8 cellular contexts compared by ENCODE assay signal in the genomic region with DNA sequence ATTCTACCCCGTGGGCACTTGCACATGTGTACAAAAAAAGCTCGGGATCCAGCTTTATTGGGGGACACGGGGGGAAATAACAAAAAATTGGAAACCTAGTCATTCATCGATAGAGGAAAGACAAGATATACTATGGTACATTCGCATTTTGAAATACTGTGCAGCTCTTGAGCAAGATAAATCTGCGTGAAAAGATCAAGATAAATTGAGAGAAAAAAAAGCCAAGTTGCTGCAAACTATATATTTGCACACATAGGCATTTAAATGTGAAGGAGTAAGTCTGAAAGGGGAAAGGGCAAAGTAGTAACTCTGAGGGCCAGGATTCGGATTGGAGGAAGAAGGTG. TPM values are rescaled to one million over a fixed set of nuclear protein-coding genes. Genes with fewer than 3 reads are reported as not detected.
A peak's percentile ranks its signal among the peaks of the same experiment; 100 is the strongest.
DNase-seq lines count a peak whose midpoint lies in the region; ATAC-seq lines count a peak whose summit lies in the region.

No MANE protein-coding gene starts in this region.

- peak overlapping the region; percentile 75 for H3K27ac ChIP-seq in adipose tissue (ENCODE audit: low read depth, low read length)
- H3K27ac ChIP-seq in layer of hippocampus (ENCODE audit: low read depth, low read length), result peak overlapping the region; percentile 92
- H3K27ac ChIP-seq in temporal lobe (ENCODE audit: low read depth, low read length), result peak overlapping the region; percentile 84

- 9 to 13% (median 12%) methylated on average over 7 of the region's 7 CpGs for WGBS in adipose tissue, 3 donors

- no peaks in the 10 kb centered on the region for H3K27me3 Mint-ChIP-seq in T-helper 1 cell treated with Interleukin-12 subunit alpha and Interleukin-12 subunit beta and Interleukin-4 antibody, amounts not matched to agents 30 μg/mL and 1 μg/mL, for 36 hours (ENCODE audit: low read depth)

- DNase-seq in T-helper 1 cell (no peak), GF-D8 (lab: John Stamatoyannopoulos, UW) (no peak), NCI-H146 (lab: John Stamatoyannopoulos, UW) (no peak)

- H3K27me3 ChIP-seq in layer of hippocampus (ENCODE audit: control insufficient read depth, insufficient read depth, low read length), result no peaks in the 10 kb centered on the region

- no peaks in the 10 kb centered on the region for H3K9me3 Mint-ChIP-seq in T-helper 1 cell treated with Interleukin-12 subunit alpha and Interleukin-12 subunit beta and Interleukin-4 antibody, amounts not matched to agents 30 μg/mL and 1 μg/mL, for 36 hours

- H3K4me1 Mint-ChIP-seq in T-helper 1 cell treated with Interleukin-12 subunit alpha and Interleukin-12 subunit beta and Interleukin-4 antibody, amounts not matched to agents 30 μg/mL and 1 μg/mL, for 36 hours (ENCODE audit: low read depth), result peaks cover 39% of the 10 kb centered on the region

- H3K36me3 Mint-ChIP-seq in T-helper 1 cell treated with Interleukin-12 subunit alpha and Interleukin-12 subunit beta and Interleukin-4 antibody, amounts not matched to agents 30 μg/mL and 1 μg/mL, for 36 hours (ENCODE audit: low read depth), result peaks cover 17% of the 10 kb centered on the region

- peak overlapping the region; percentile 95 for H3K27ac Mint-ChIP-seq in T-helper 1 cell treated with Interleukin-12 subunit alpha and Interleukin-12 subunit beta and Interleukin-4 antibody, amounts not matched to agents 30 μg/mL and 1 μg/mL, for 36 hours

- ATAC-seq in HG02870 (IDR thresholded peaks at IDR 0.05; ENCODE audit: unreplicated experiment), result no peak

- H3K4me3 Mint-ChIP-seq in T-helper 1 cell treated with Interleukin-12 subunit alpha and Interleukin-12 subunit beta and Interleukin-4 antibody, amounts not matched to agents 30 μg/mL and 1 μg/mL, for 36 hours, result peak overlapping the region; percentile 88

RNA-seq across cellular contexts. Expression of a gene that starts 0.6 kb away (rescaled TPM):
- 1 to 10 TPM; 4.8 to 9.8 (median 5.3) TPM for polyA plus RNA-seq in adipose tissue
- 46.2 TPM for total RNA-seq in temporal lobe

RNA-seq across cellular contexts. Expression of a gene that starts 26.9 kb away (rescaled TPM):
- 10 to 100 TPM in 2 of 3 donors, 1 to 10 TPM in 1; 8.2 to 25.3 (median 10.3) TPM for polyA plus RNA-seq in adipose tissue
- total RNA-seq in temporal lobe, result 37.4 TPM
